Comparison of ENCODE assay signal across 8 cellular contexts in the genomic region with DNA sequence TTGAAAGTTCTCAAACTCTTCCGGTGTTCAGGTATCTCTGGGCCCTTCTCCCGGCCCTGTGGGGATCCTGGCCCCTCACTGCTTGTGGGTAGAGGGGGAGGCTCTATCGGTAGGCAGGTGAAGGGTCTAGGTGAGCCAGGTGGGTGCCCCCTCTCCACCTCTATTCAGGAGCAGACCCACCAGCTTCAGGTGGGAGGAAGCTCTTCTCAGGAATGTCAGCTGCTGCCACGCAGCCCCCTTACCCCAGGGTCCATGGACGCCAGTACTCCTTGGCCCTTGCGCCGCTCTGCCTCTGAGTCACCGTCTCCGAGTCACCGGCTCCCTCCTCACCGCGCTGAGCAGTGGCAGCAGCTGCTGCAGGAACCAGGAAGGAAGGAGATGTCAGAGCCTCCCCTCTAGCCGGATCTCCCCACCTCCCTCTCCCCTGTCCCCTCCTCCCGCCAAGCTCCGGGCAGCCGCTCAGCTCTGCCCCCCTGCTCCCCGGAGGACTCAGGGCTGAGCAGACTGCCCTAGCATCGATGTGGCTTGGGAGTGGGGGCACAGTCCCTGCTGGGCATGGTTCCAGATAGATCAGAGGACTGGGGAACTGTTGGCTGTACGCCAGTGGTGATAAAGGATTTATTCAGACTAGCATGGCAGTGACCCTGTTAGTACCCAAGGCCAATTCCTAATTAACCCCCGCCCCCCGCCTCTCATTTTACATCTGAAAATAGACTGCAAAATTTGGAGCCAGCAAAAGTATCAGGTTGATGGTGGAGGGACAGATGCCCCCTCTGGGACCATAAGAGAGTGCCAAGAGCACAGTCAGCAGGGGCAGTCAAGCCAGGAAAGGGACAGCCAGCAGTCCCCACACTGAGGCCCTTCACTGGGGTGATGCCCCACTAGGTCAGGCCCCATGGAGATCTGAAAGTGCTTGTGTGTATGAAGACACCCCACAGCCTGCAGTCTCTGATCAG.
A peak's percentile ranks its signal among the peaks of the same experiment; 100 is the strongest.
DNase-seq lines count a peak whose midpoint lies in the region; ATAC-seq and TF ChIP-seq lines count a peak whose summit lies in the region.

A gene with protein sequence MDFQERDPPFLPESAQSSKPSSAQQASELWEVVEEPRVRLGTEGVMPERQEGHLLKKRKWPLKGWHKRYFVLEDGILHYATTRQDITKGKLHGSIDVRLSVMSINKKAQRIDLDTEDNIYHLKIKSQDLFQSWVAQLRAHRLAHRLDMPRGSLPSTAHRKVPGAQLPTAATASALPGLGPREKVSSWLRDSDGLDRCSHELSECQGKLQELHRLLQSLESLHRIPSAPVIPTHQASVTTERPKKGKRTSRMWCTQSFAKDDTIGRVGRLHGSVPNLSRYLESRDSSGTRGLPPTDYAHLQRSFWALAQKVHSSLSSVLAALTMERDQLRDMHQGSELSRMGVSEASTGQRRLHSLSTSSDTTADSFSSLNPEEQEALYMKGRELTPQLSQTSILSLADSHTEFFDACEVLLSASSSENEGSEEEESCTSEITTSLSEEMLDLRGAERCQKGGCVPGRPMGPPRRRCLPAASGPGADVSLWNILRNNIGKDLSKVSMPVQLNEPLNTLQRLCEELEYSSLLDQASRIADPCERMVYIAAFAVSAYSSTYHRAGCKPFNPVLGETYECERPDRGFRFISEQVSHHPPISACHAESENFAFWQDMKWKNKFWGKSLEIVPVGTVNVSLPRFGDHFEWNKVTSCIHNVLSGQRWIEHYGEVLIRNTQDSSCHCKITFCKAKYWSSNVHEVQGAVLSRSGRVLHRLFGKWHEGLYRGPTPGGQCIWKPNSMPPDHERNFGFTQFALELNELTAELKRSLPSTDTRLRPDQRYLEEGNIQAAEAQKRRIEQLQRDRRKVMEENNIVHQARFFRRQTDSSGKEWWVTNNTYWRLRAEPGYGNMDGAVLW (minus strand): TSS at position 371 of the 956 bp plus-strand sequence. CDS start 1,516 bp downstream, outside the sequence.

- H3K27me3 ChIP-seq in layer of hippocampus (ENCODE audit: control insufficient read depth, insufficient read depth, low read length) = no peaks in the 10 kb centered on the region

- peak; percentile 64 for ATAC-seq in HG03159 (IDR thresholded peaks at IDR 0.05; ENCODE audit: unreplicated experiment)

- peak within 1 kb of the TSS; percentile 66 for H3K27ac ChIP-seq in layer of hippocampus (ENCODE audit: low read depth, low read length)

- DNase-seq in NK-92 treated with Interleukin-12 subunit alpha and Interleukin-12 subunit beta, amount 100 ng/mL, for 24 hours (lab: John Stamatoyannopoulos, UW) = peak; percentile 88
- no peak for DNase-seq in NK-92 (lab: John Stamatoyannopoulos, UW; ENCODE audit: unreplicated experiment)
- DNase-seq in NCI-H446 treated with DMSO at 0.1 percent for 48 hours (lab: John Stamatoyannopoulos, UW) = peak; percentile 33
- peak; percentile 69 for DNase-seq in activated CD4-positive, alpha-beta T cell treated with anti-CD3 and anti-CD28 coated beads for 1 hour
- peak; percentile 80 for DNase-seq in choroid plexus epithelial cell (ENCODE audit: low read depth)
- peak; percentile 48 to 52 for DNase-seq in stimulated activated CD4-positive, alpha-beta T cell treated with anti-CD3 and anti-CD28 coated beads, Interleukin-1b, Interleukin-23, amount 100 ng/mL, for 4 hours (ENCODE audit: low read depth in 2 of 2)

- peak within 1 kb of the TSS; percentile 81 for H3K4me3 ChIP-seq in choroid plexus epithelial cell (ENCODE audit: low read depth, low read length)

- TF ChIP-seq CTCF in choroid plexus epithelial cell (conservative IDR thresholded peaks at IDR 0.05; ENCODE audit: low read depth, low read length) = peak; percentile 22
